Comparison of ENCODE assay signal across 8 cellular contexts in genomic region chr9:14347408-14348224, GRCh38. TPM values are rescaled to one million over a fixed set of nuclear protein-coding genes. Genes with fewer than 3 reads are reported as not detected.
DNase-seq lines count a peak whose midpoint lies in the region; ATAC-seq, FAIRE-seq and TF ChIP-seq lines count a peak whose summit lies in the region.

No MANE protein-coding gene starts in this region.

- H3K4me3 ChIP-seq in A549 (peak overlapping the region; percentile 55), PC-3 (ENCODE audit: low read length) (peak overlapping the region; percentile 63), fibroblast of villous mesenchyme (ENCODE audit: low read depth, low read length) (peak overlapping the region; percentile 18), HAP-1 (no peak overlapping the region)

- peak; percentile 43 for TF ChIP-seq POLR2A in A549 (IDR thresholded peaks at IDR 0.05; ENCODE audit: low read length)

- H3K9me3 Mint-ChIP-seq in naive B cell, result no peaks in the 10 kb centered on the region

- intact Hi-C loops in PC-3 (cut with micrococcal nuclease), result no loop called here

- WGBS in A549 (ENCODE audit: missing lambda C conversion rate), result 8% methylated on average over 31 of the region's 60 CpGs

- no peaks in the 10 kb centered on the region for H3K9me2 ChIP-seq in PC-3 (replicated peaks; ENCODE audit: low read length)

- peak overlapping the region in 5 of 8 donors; percentile 19 to 70 (median 56) for H3K4me3 Mint-ChIP-seq in naive B cell

- H3K27me3 ChIP-seq in PC-3 (ENCODE audit: low read length) (no peaks in the 10 kb centered on the region), HAP-1 (ENCODE audit: low read depth) (no peaks in the 10 kb centered on the region)

- H3K4me1 Mint-ChIP-seq in naive B cell, result peaks cover 4 to 36% (median 8%) of the 10 kb centered on the region in 3 donors

- peaks cover 10% of the 10 kb centered on the region; the same call in 1 of the 3 replicates for H3K4me1 ChIP-seq in A549
- H3K4me1 ChIP-seq in PC-3 (ENCODE audit: insufficient read depth, low read length), result peaks cover 3% of the 10 kb centered on the region; the same call in 1 of the 2 replicates
- no peaks in the 10 kb centered on the region for H3K4me1 ChIP-seq in HAP-1

- H3K9me3 ChIP-seq in A549 (no peaks in the 10 kb centered on the region), PC-3 (ENCODE audit: low read length) (no peaks in the 10 kb centered on the region), HAP-1 (no peaks in the 10 kb centered on the region)

- TF ChIP-seq CTCF in A549 (IDR thresholded peaks at IDR 0.05) (peak; percentile 46), PC-3 (conservative IDR thresholded peaks at IDR 0.05; ENCODE audit: low read depth, low read length) (no peak), fibroblast of villous mesenchyme (IDR thresholded peaks at IDR 0.05; ENCODE audit: insufficient read depth, low read depth, low read length) (no peak)

- POLR2A ChIA-PET in A549 (lab: Yijun Ruan, JAX), result interaction anchor here (1.4 to 2.9 kb wide), 5 partner anchors 21 to 33 kb away, joined by 3 to 11 read pairs (median 6); partner anchors contain the start of gene NFIB
- POLR2A ChIA-PET in PC-3 (lab: Charles Lee; ENCODE audit: unreplicated experiment), result no interaction called here

- DNase-seq in A549 (ENCODE audit: low read depth in 1 of 2, low spot score in 1 of 2) (peak; percentile 52 to 68), PC-3 (peak; percentile 10), fibroblast of villous mesenchyme (ENCODE audit: low read depth) (peak; percentile 9), naive B cell (no peak), NCI-H748 treated with DMSO at 0.1 percent for 48 hours (lab: John Stamatoyannopoulos, UW) (no peak), NCI-H1048 (lab: John Stamatoyannopoulos, UW) (no peak), HAP-1 (ENCODE audit: low spot score in 2 of 2) (no peak)

- H3K79me2 ChIP-seq in PC-3 (ENCODE audit: low read length), result no peaks in the 10 kb centered on the region

- no peak for FAIRE-seq in A549 (lab: Jason Lieb, UNC)

- no peaks in the 10 kb centered on the region for H4K20me1 ChIP-seq in PC-3 (ENCODE audit: low read length)

- BruUV-seq in PC-3 (replicated peaks; lab: Mats Ljungman, UMichigan), result no TSS peak

- peak overlapping the region; percentile 91 for H2AFZ ChIP-seq in PC-3 (ENCODE audit: low read length)

- H3K27me3 Mint-ChIP-seq in naive B cell, result peaks cover 45 to 58% (median 47%) of the 10 kb centered on the region in 3 donors

- CTCF ChIA-PET in A549 (lab: Yijun Ruan, JAX) (interaction anchor here (0.8 to 2.5 kb wide), 22 partner anchors 9 to 1258 kb away, joined by 3 to 12 read pairs (median 4); no protein-coding TSS in a partner anchor), PC-3 (lab: Charles Lee) (no interaction called here)

- H3F3A ChIP-seq in PC-3 (ENCODE audit: low read length, unreplicated experiment), result no peaks in the 10 kb centered on the region

- in situ Hi-C loops in HAP-1 (cut with MboI; ENCODE audit: low sequenced_read_pairs), result no loop called here

- H3K27ac ChIP-seq in A549 (peak overlapping the region; percentile 59 to 83), PC-3 (ENCODE audit: low read length) (no peak overlapping the region)

- H3K4me2 ChIP-seq in A549, result peak overlapping the region; percentile 80
- H3K4me2 ChIP-seq in PC-3 (ENCODE audit: low read length), result peak overlapping the region; percentile 84

- ATAC-seq in A549 (peak; percentile 79 to 86), PC-3 (peak; percentile 73), naive B cell (ENCODE audit: low read depth in 2 of 2) (no peak), HG02571 (IDR thresholded peaks at IDR 0.05; ENCODE audit: unreplicated experiment) (no peak)

- H3K9ac ChIP-seq in PC-3 (ENCODE audit: low read length), result peak overlapping the region; percentile 24

- H3K27ac Mint-ChIP-seq in naive B cell, result no peak overlapping the region

- H3K36me3 Mint-ChIP-seq in naive B cell, result no peaks in the 10 kb centered on the region

- TF ChIP-seq EP300 in A549 (IDR thresholded peaks at IDR 0.05), result no peak

- peak; percentile 23 to 48; a peak in 3 of 5 replicates for TF ChIP-seq RAD21 in A549 (conservative IDR thresholded peaks at IDR 0.05 in 1 of 2, IDR thresholded peaks at IDR 0.05 in 1 of 2)

- H3K36me3 ChIP-seq in PC-3 (ENCODE audit: low read depth, low read length) (no peaks in the 10 kb centered on the region), HAP-1 (replicated peaks) (no peaks in the 10 kb centered on the region)

TF ChIP-seq in A549, 52 proteins besides CTCF, POLR2A, EP300 and RAD21:
- TF ChIP-seq, protein P1, sequence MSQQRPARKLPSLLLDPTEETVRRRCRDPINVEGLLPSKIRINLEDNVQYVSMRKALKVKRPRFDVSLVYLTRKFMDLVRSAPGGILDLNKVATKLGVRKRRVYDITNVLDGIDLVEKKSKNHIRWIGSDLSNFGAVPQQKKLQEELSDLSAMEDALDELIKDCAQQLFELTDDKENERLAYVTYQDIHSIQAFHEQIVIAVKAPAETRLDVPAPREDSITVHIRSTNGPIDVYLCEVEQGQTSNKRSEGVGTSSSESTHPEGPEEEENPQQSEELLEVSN (IDR thresholded peaks at IDR 0.05; ENCODE audit: borderline replicate concordance, low read depth), result peak; percentile 99
- TF ChIP-seq NR3C1 (IDR thresholded peaks at IDR 0.05), result no peak
- TF ChIP-seq, protein P2, sequence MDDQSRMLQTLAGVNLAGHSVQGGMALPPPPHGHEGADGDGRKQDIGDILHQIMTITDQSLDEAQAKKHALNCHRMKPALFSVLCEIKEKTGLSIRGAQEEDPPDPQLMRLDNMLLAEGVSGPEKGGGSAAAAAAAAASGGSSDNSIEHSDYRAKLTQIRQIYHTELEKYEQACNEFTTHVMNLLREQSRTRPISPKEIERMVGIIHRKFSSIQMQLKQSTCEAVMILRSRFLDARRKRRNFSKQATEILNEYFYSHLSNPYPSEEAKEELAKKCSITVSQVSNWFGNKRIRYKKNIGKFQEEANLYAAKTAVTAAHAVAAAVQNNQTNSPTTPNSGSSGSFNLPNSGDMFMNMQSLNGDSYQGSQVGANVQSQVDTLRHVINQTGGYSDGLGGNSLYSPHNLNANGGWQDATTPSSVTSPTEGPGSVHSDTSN (IDR thresholded peaks at IDR 0.05), result 0 out of 2 replicates have a peak, but pooled peaks have one; percentile 38
- peak; percentile 65 for TF ChIP-seq SMC3 (IDR thresholded peaks at IDR 0.05)
- no peak for TF ChIP-seq POLR2AphosphoS2 (conservative IDR thresholded peaks at IDR 0.05; ENCODE audit: low read length)
- no peak for TF ChIP-seq HEYL (CRISPR knock-in tag; IDR thresholded peaks at IDR 0.05)
- peak; percentile 54; the same call in 1 of the 2 replicates for TF ChIP-seq MYC (IDR thresholded peaks at IDR 0.05; ENCODE audit: borderline replicate concordance, low read length)
- TF ChIP-seq, protein P3, sequence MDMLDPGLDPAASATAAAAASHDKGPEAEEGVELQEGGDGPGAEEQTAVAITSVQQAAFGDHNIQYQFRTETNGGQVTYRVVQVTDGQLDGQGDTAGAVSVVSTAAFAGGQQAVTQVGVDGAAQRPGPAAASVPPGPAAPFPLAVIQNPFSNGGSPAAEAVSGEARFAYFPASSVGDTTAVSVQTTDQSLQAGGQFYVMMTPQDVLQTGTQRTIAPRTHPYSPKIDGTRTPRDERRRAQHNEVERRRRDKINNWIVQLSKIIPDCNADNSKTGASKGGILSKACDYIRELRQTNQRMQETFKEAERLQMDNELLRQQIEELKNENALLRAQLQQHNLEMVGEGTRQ (IDR thresholded peaks at IDR 0.05), result peak; percentile 71
- TF ChIP-seq JUNB (IDR thresholded peaks at IDR 0.05), result no peak
- no peak for TF ChIP-seq BHLHE40 (IDR thresholded peaks at IDR 0.05; ENCODE audit: low read depth, low read length)
- TF ChIP-seq MAZ (IDR thresholded peaks at IDR 0.05; ENCODE audit: borderline replicate concordance, low read depth, low read length), result no peak
- peak; percentile 25; the same call in 1 of the 2 replicates for TF ChIP-seq HOXB13 (CRISPR knock-in tag; IDR thresholded peaks at IDR 0.05; ENCODE audit: low read depth)
- no peak for TF ChIP-seq CBX8 (IDR thresholded peaks at IDR 0.05)
- no peak for TF ChIP-seq HOXB5 (CRISPR knock-in tag; IDR thresholded peaks at IDR 0.05)
- peak; percentile 32; the same call in 1 of the 2 replicates for TF ChIP-seq NPAS2 (CRISPR knock-in tag; IDR thresholded peaks at IDR 0.05; ENCODE audit: borderline replicate concordance)
- TF ChIP-seq MAX (IDR thresholded peaks at IDR 0.05), result peak; percentile 99

RNA-seq across cellular contexts. Expression of gene NFIB, which starts 33.7 kb away (rescaled TPM):
- 21.7 and 27.1 TPM in 2 replicates for polyA plus RNA-seq in A549 (2011; rRNA removed)
- 7.4 and 8.2 TPM in 2 replicates for polyA plus RNA-seq in A549 (2012; cell fraction: cytosol; rRNA removed)
- polyA plus RNA-seq in A549 (2012; cell fraction: nucleus; rRNA removed), result 7.4 and 11.4 TPM in 2 replicates
- polyA plus RNA-seq in A549 (2017; fragmentation: RNase III; extraction: RNeasy Plus Mini Kit Qiagen cat#74134 plus additional on column Dnase treatment), result 10.7 to 13.2 TPM (median 12.0 TPM) in 3 replicates
- 59.3 and 63.6 TPM in 2 replicates for polyA minus RNA-seq in A549 (2011; rRNA and poly(A)+ RNA removed)
- 18.6 and 25.3 TPM in 2 replicates for total RNA-seq in PC-3 (2014; rRNA removed)
- 5.8 and 12.1 TPM in 2 replicates for total RNA-seq in fibroblast of villous mesenchyme
- under 1 TPM in 3 of 6 donors, not detected in 3; 0.31 to 0.69 (median 0.41) TPM for polyA plus RNA-seq in naive B cell (ENCODE audit: low read depth in 6 of 6)

Comparison
In these comparisons a context has a peak if more than half of its experiments do, and no peak if none do; other contexts are left out.
1. ATAC-seq: peak in A549 (2 of 2) and PC-3 (single experiment); none in naive B cell (0 of 2) and HG02571 (single experiment).
2. DNase-seq: peak in A549 (2 of 2), PC-3 (single experiment) and fibroblast of villous mesenchyme (single experiment); none in naive B cell (single experiment), NCI-H748 treated with DMSO at 0.1 percent for 48 hours (single experiment), NCI-H1048 (single experiment) and HAP-1 (0 of 2).